Comparison of ENCODE assay signal across 21 cellular contexts in genomic region chr2:222292113-222292737, GRCh38. TPM values are rescaled to one million over a fixed set of nuclear protein-coding genes. Genes with fewer than 3 reads are reported as not detected.
"Had no signal": no experiment of that assay in that cellular context is flagged by ENCODE, and none has a peak within 500 bp of the region (broad histone marks: within the 10 kb centered on the region; RNA-seq: fewer than 3 reads in every experiment).

No MANE protein-coding gene starts in this region.

- DNase-seq: activated CD4-positive, alpha-beta memory T cell treated with anti-CD3 and anti-CD28 coated beads, Interleukin-2, amount 10 ng/mL, durations not matched to agents 7 days and 5 days; activated CD4-positive, alpha-beta T cell treated with anti-CD3 and anti-CD28 coated beads for 4 hours; activated effector memory CD4-positive, alpha-beta T cell treated with anti-CD3 and anti-CD28 coated beads, Interleukin-2, amount 50 U/mL, for 16 hours; activated T-cell treated with anti-CD3 and anti-CD28 coated beads, Interleukin-2, amount 50 U/mL, for 48 hours; brain microvascular endothelial cell; esophagus squamous epithelium; foreskin fibroblast; head of caudate nucleus; naive B cell; occipital lobe; SJCRH30; small intestine; stimulated activated CD4-positive, alpha-beta T cell treated with anti-CD3 and anti-CD28 coated beads, Interleukin-4, amount 100 ng/mL, for 4 hours; stimulated activated CD8-positive, alpha-beta memory T cell treated with anti-CD3 and anti-CD28 coated beads, Interleukin-4, amount 100 ng/mL, for 48 hours; stimulated activated naive CD8-positive, alpha-beta T cell treated with anti-CD3 and anti-CD28 coated beads, Interleukin-15, amount 100 ng/mL, for 72 hours; T-helper 2 cell; upper lobe of left lung had no signal

- ATAC-seq: activated naive CD4-positive, alpha-beta T cell treated with anti-CD3 and anti-CD28 coated beads, Interleukin-2, amount 50 U/mL, for 72 hours; stimulated activated naive CD8-positive, alpha-beta T cell treated with anti-CD3 and anti-CD28 coated beads, Interleukin-15, amount 100 ng/mL, for 72 hours had no signal

- H3K4me3 ChIP-seq: esophagus squamous epithelium, right atrium auricular region, SJCRH30, upper lobe of left lung had no signal

- H3K27me3 ChIP-seq: SJCRH30 had no signal

- H3K4me1 ChIP-seq: SJCRH30 had no signal

- H3K36me3 ChIP-seq: brain microvascular endothelial cell, esophagus squamous epithelium, right atrium auricular region, upper lobe of left lung had no signal

- H3K27ac ChIP-seq: brain microvascular endothelial cell, esophagus squamous epithelium, right atrium auricular region, SJCRH30, upper lobe of left lung had no signal

- H3K9me3 ChIP-seq: esophagus squamous epithelium, right atrium auricular region, SJCRH30, upper lobe of left lung had no signal

RNA-seq across cellular contexts. Expression of gene PAX3, which starts 6.6 kb away (rescaled TPM):
- total RNA-seq: activated CD4-positive, alpha-beta memory T cell treated with anti-CD3 and anti-CD28 coated beads, Interleukin-2, amount 10 ng/mL, durations not matched to agents 7 days and 5 days; activated naive CD4-positive, alpha-beta T cell treated with anti-CD3 and anti-CD28 coated beads, Interleukin-2, amount 50 U/mL, for 72 hours; esophagus squamous epithelium; lung microvascular endothelial cell; WTC11 had no signal
- polyA plus RNA-seq: small intestine had no signal
